ENCODE assay signal across 8 cellular contexts in genomic region chr5:5394378-5394986, GRCh38. TPM values are rescaled to one million over a fixed set of nuclear protein-coding genes. Genes with fewer than 3 reads are reported as not detected.
DNase-seq lines count a peak whose midpoint lies in the region; ATAC-seq, FAIRE-seq and TF ChIP-seq lines count a peak whose summit lies in the region.
"Not testable (repeated sequence)": the region's sequence is repeated elsewhere in the genome, so short reads cannot be mapped to it uniquely, and the experiment has no call there.

No MANE protein-coding gene starts in this region.

- not testable (repeated sequence) for H3K9ac ChIP-seq in keratinocyte (ENCODE audit: control insufficient read depth, extremely low read depth, insufficient read depth, low read length); trophoblast cell (ENCODE audit: low read length)

- DNase-seq in Daoy (ENCODE audit: low read depth) (peak; percentile 68), LoVo (ENCODE audit: low spot score) (peak; percentile 15), NOMO-1 treated with DMSO at 0.1 percent for 48 hours (lab: John Stamatoyannopoulos, UW; ENCODE audit: unreplicated experiment) (peak; percentile 2), trophoblast cell (peak; percentile 51 to 78)
- peak; percentile 8 for DNase-seq in activated naive CD8-positive, alpha-beta T cell treated with anti-CD3 and anti-CD28 coated beads, Interleukin-2, amount 50 U/mL, for 24 hours
- DNase-seq in esophagus squamous epithelium (lab: John Stamatoyannopoulos, UW); keratinocyte (ENCODE audit: low read depth, low spot score); vagina (ENCODE audit: extremely low spot score in 2 of 2): not testable (repeated sequence)

- H4K8ac ChIP-seq in trophoblast cell (ENCODE audit: low read depth, low read length) = not testable (repeated sequence)

- 57 to 67% methylated on average over 3 to 5 of the region's 6 CpGs for WGBS in esophagus squamous epithelium, 2 donors
- no CpG with 5 or more reads among the region's 6 CpGs for WGBS in trophoblast cell (ENCODE audit: extremely low coverage, insufficient coverage, insufficient read length)

- not testable (repeated sequence) for H3K9me1 ChIP-seq in keratinocyte (ENCODE audit: control insufficient read depth, extremely low read depth, insufficient read depth, low read length)

- dilution Hi-C loops in keratinocyte (cut with MboI; ENCODE audit: extremely low pct_ligation_motif_present, low sequenced_read_pairs) = not testable (repeated sequence)

- not testable (repeated sequence) for H2BK120ac ChIP-seq in trophoblast cell (ENCODE audit: insufficient read depth, low read length, poor library complexity)

- not testable (repeated sequence) for H3K9me3 ChIP-seq in esophagus squamous epithelium; keratinocyte (ENCODE audit: control insufficient read depth, low read depth, low read length); trophoblast cell (ENCODE audit: insufficient read depth, low read depth, low read length); vagina

- not testable (repeated sequence) for ATAC-seq in activated naive CD8-positive, alpha-beta T cell treated with anti-CD3 and anti-CD28 coated beads, Interleukin-2, amount 50 U/mL, for 24 hours

- not testable (repeated sequence) for H3K4me3 Mint-ChIP-seq in activated naive CD8-positive, alpha-beta T cell treated with anti-CD3 and anti-CD28 coated beads, Interleukin-2, amount 50 U/mL, for 24 hours

- not testable (repeated sequence) for H3K27ac ChIP-seq in esophagus squamous epithelium; keratinocyte (ENCODE audit: control insufficient read depth, insufficient read depth, low read length); trophoblast cell (ENCODE audit: low read depth, low read length); vagina

- H3K27me3 Mint-ChIP-seq in activated naive CD8-positive, alpha-beta T cell treated with anti-CD3 and anti-CD28 coated beads, Interleukin-2, amount 50 U/mL, for 24 hours = not testable (repeated sequence)

- not testable (repeated sequence) for H2AK5ac ChIP-seq in trophoblast cell (ENCODE audit: low read length)

- not testable (repeated sequence) for H3K14ac ChIP-seq in trophoblast cell (ENCODE audit: low read length)

- H3K27ac Mint-ChIP-seq in activated naive CD8-positive, alpha-beta T cell treated with anti-CD3 and anti-CD28 coated beads, Interleukin-2, amount 50 U/mL, for 24 hours = not testable (repeated sequence)

- not testable (repeated sequence) for H3K27me3 ChIP-seq in esophagus squamous epithelium; keratinocyte (ENCODE audit: control insufficient read depth, extremely low read depth, insufficient read depth, low read length); trophoblast cell (ENCODE audit: insufficient read depth, low read length); vagina

- not testable (repeated sequence) for H2BK5ac ChIP-seq in trophoblast cell (ENCODE audit: low read depth, low read length, poor library complexity)

- not testable (repeated sequence) for H3K4me1 ChIP-seq in esophagus squamous epithelium; keratinocyte (ENCODE audit: control insufficient read depth, extremely low read depth, insufficient read depth, low read length); vagina
- H3K4me1 ChIP-seq in trophoblast cell (ENCODE audit: control insufficient read depth in 1 of 2, insufficient read depth in 2 of 2, low read length in 2 of 2) = peaks cover 11% of the 10 kb centered on the region in 2 experiments

- not testable (repeated sequence) for FAIRE-seq in keratinocyte (lab: Jason Lieb, UNC)

- not testable (repeated sequence) for H3K9me3 Mint-ChIP-seq in activated naive CD8-positive, alpha-beta T cell treated with anti-CD3 and anti-CD28 coated beads, Interleukin-2, amount 50 U/mL, for 24 hours

- H3K36me3 ChIP-seq in esophagus squamous epithelium; keratinocyte (ENCODE audit: control insufficient read depth in 2 of 2, extremely low read depth in 1 of 2, insufficient read depth in 2 of 2, low read length in 2 of 2); trophoblast cell (ENCODE audit: control insufficient read depth in 1 of 2, insufficient read depth in 2 of 2, low read length in 2 of 2); vagina: not testable (repeated sequence)

- not testable (repeated sequence) for H3K4me3 ChIP-seq in esophagus squamous epithelium; keratinocyte (ENCODE audit: control insufficient read depth in 2 of 3, extremely low read depth in 1 of 3, insufficient read depth in 2 of 3, low read depth in 1 of 3, low read length in 3 of 3); trophoblast cell (ENCODE audit: low read depth, low read length); vagina

- not testable (repeated sequence) for H3K79me1 ChIP-seq in trophoblast cell (ENCODE audit: low read length)

- not testable (repeated sequence) for TF ChIP-seq POLR2A in esophagus squamous epithelium (IDR thresholded peaks at IDR 0.05); vagina (IDR thresholded peaks at IDR 0.05)

- peak in 5 of 6 experiments; percentile 11 to 43 (median 37) for TF ChIP-seq CTCF in esophagus squamous epithelium (IDR thresholded peaks at IDR 0.05)
- TF ChIP-seq CTCF in keratinocyte (optimal IDR thresholded peaks at IDR 0.05 in 1 of 3, IDR thresholded peaks at IDR 0.05 in 1 of 3, conservative IDR thresholded peaks at IDR 0.05 in 1 of 3; ENCODE audit: extremely low read depth in 1 of 3, insufficient read depth in 2 of 3, low read length in 3 of 3) = peak in 2 of 3 experiments; percentile 26 to 49
- TF ChIP-seq CTCF in vagina (IDR thresholded peaks at IDR 0.05) = peak; percentile 24 to 45 (median 43)

- H4K91ac ChIP-seq in trophoblast cell (ENCODE audit: low read depth, low read length) = not testable (repeated sequence)

- not testable (repeated sequence) for H2BK12ac ChIP-seq in trophoblast cell (ENCODE audit: low read length)

- not testable (repeated sequence) for H4K12ac ChIP-seq in trophoblast cell (ENCODE audit: low read depth, low read length)

- H3K36me3 Mint-ChIP-seq in activated naive CD8-positive, alpha-beta T cell treated with anti-CD3 and anti-CD28 coated beads, Interleukin-2, amount 50 U/mL, for 24 hours (ENCODE audit: low read depth) = not testable (repeated sequence)

- H3K4me2 ChIP-seq in keratinocyte (ENCODE audit: control insufficient read depth, extremely low read depth, insufficient read depth, low read depth, low read length); trophoblast cell (ENCODE audit: low read length): not testable (repeated sequence)

- H3K79me2 ChIP-seq in keratinocyte (ENCODE audit: control insufficient read depth, insufficient read depth, low read length); trophoblast cell (ENCODE audit: control insufficient read depth, insufficient read depth, low read length, poor library complexity): not testable (repeated sequence)

- H3K18ac ChIP-seq in trophoblast cell (ENCODE audit: low read length) = not testable (repeated sequence)

- intact Hi-C loops in esophagus squamous epithelium (cut with DNase I); vagina (cut with DNase I): not testable (repeated sequence)

- not testable (repeated sequence) for H3K23ac ChIP-seq in trophoblast cell (ENCODE audit: low read length)

- H4K20me1 ChIP-seq in keratinocyte (ENCODE audit: control insufficient read depth, extremely low read depth, insufficient read depth, low read length) = not testable (repeated sequence)

- not testable (repeated sequence) for H3K4ac ChIP-seq in trophoblast cell (ENCODE audit: low read depth, low read length)

- not testable (repeated sequence) for H2AFZ ChIP-seq in keratinocyte (ENCODE audit: control insufficient read depth, low read length); trophoblast cell (ENCODE audit: insufficient read depth, low read length, poor library complexity)

- not testable (repeated sequence) for H3K4me1 Mint-ChIP-seq in activated naive CD8-positive, alpha-beta T cell treated with anti-CD3 and anti-CD28 coated beads, Interleukin-2, amount 50 U/mL, for 24 hours

RNA-seq across cellular contexts. Expression of gene ICE1, which starts 28.0 kb away (rescaled TPM):
- total RNA-seq in Daoy (2014; rRNA removed; shearing (Covaris generic)) = 20.3 and 24.4 TPM in 2 replicates
- total RNA-seq in esophagus squamous epithelium (10 to 100 TPM in 3 of 4 donors, 1 to 10 TPM in 1; 8.1 to 27.1 (median 17.5) TPM), vagina (23.1 TPM)
- polyA plus RNA-seq in keratinocyte = 13.4 to 18.4 TPM (median 15.8 TPM) in 3 replicates
- 13.0 TPM for polyA plus RNA-seq in keratinocyte (2011; ENCODE audit: low read depth)
- 7.3 and 13.8 TPM in 2 replicates for polyA plus RNA-seq in keratinocyte (2011; cell fraction: cytosol; rRNA removed)
- 21.6 and 29.8 TPM in 2 replicates for polyA plus RNA-seq in keratinocyte (2011; cell fraction: nucleus; rRNA removed)
- 6.5 and 13.9 TPM in 2 replicates for polyA plus RNA-seq in keratinocyte (2012; ENCODE audit: low replicate concordance)
- polyA minus RNA-seq in keratinocyte = 12.4 to 43.2 TPM (median 28.5 TPM) in 3 replicates
- 13.2 TPM for polyA minus RNA-seq in keratinocyte (2011; cell fraction: cytosol; rRNA and poly(A)+ RNA removed)
- 31.8 and 51.5 TPM in 2 replicates for polyA minus RNA-seq in keratinocyte (2011; cell fraction: nucleus; rRNA and poly(A)+ RNA removed)
- polyA plus RNA-seq in trophoblast cell (2013) = 15.4 and 15.9 TPM in 2 replicates
